Comparison of ENCODE assay signal across 8 cellular contexts in the genomic region with DNA sequence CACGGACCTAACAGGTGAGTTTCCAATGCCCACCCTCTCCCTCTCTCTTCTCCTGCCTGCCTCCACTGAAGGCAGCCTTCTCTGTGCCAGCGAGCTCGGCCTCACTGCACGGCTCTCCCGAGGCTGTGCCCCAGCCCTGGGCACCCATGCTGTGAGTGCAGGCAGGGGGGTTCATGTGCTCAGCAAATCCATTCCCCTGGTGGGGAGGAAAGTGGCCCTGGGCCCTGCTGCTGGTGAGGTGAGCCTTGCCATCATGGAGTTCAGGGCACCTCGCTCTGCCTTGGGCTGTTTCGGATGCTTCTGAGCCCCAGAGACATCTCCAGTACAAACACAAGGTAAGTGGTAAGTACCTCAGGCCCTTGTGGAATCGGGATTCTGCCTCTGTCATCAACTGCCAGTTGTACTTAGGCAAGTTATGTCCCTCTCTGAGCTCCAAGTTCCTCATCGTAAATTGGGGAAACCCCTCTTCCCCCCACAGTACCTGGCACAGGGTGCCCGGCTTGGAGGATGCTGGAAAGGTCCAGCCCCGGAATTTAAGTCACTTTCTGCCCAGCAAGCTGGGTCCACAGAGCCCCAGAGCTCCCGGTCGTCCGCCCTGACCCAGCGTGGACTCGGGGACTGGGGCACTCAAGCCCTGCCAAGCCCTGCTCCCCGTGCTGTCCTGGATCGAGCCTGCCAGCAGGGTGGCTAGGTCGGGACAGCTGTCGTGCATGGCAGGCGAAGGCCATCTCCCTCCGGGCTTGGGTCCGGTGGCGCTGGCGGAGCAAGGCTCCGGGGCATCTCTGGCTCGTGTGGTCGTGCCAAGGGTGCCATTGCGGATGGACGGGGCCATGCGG. TPM values are rescaled to one million over a fixed set of nuclear protein-coding genes. Genes with fewer than 3 reads are reported as not detected.
DNase-seq lines count a peak whose midpoint lies in the region; ATAC-seq and TF ChIP-seq lines count a peak whose summit lies in the region.

No MANE protein-coding gene starts in this region.

- H3K4me3 Mint-ChIP-seq in endothelial cell (ENCODE audit: unreplicated experiment) (peak overlapping the region; percentile 77), naive B cell (peak overlapping the region; percentile 82 to 94 (median 90))

- H3K36me3 Mint-ChIP-seq in endothelial cell (ENCODE audit: low read depth, unreplicated experiment) (peaks cover 2% of the 10 kb centered on the region), naive B cell (no peaks in the 10 kb centered on the region)

- peaks cover 11% of the 10 kb centered on the region for H3K27me3 Mint-ChIP-seq in endothelial cell (ENCODE audit: unreplicated experiment)
- no peaks in the 10 kb centered on the region for H3K27me3 Mint-ChIP-seq in naive B cell

- H3K9me3 Mint-ChIP-seq in endothelial cell (ENCODE audit: unreplicated experiment): no peaks in the 10 kb centered on the region
- H3K9me3 Mint-ChIP-seq in naive B cell: no peaks in the 10 kb centered on the region

- TF ChIP-seq CTCF in endothelial cell (IDR thresholded peaks at IDR 0.05; ENCODE audit: unreplicated experiment): no peak

- peak; percentile 43 for DNase-seq in NCI-H2227 (lab: John Stamatoyannopoulos, UW; ENCODE audit: unreplicated experiment)
- DNase-seq in NCI-H2227 treated with DMSO at 0.1 percent for 48 hours (lab: John Stamatoyannopoulos, UW): no peak
- DNase-seq in RPMI8226: peak; percentile 18
- DNase-seq in endothelial cell (ENCODE audit: low spot score): no peak
- peak; percentile 25 for DNase-seq in naive B cell
- no peak for DNase-seq in HuH-7.5 (ENCODE audit: low spot score)
- DNase-seq in OCI-M2 (lab: John Stamatoyannopoulos, UW; ENCODE audit: unreplicated experiment): no peak

- H3K27ac Mint-ChIP-seq in endothelial cell (ENCODE audit: unreplicated experiment) (no peak overlapping the region), naive B cell (peak overlapping the region; percentile 79 to 90 (median 85))

- H3K4me1 Mint-ChIP-seq in endothelial cell (ENCODE audit: unreplicated experiment) (no peaks in the 10 kb centered on the region), naive B cell (peaks cover 6 to 12% (median 12%) of the 10 kb centered on the region in 3 donors)

- ATAC-seq in HG02938 (IDR thresholded peaks at IDR 0.05; ENCODE audit: unreplicated experiment) (peak; percentile 20), naive B cell (ENCODE audit: low read depth in 2 of 2) (peak; percentile 19 to 25)

RNA-seq across cellular contexts. Expression of a gene that starts 0.7 kb away (rescaled TPM):
- total RNA-seq in endothelial cell (ENCODE audit: unreplicated experiment): 43.1 TPM
- polyA plus RNA-seq in naive B cell (ENCODE audit: low read depth in 6 of 6): 100 to 1,000 TPM in 1 of 6 donors, 10 to 100 TPM in 5; 57.7 to 121 (median 76.4) TPM

RNA-seq across cellular contexts. Expression of a gene that starts 41.4 kb away (rescaled TPM):
- total RNA-seq in endothelial cell (ENCODE audit: unreplicated experiment): 15.6 TPM
- 1 to 10 TPM in 5 of 6 donors, not detected in 1; 3.9 to 8.3 (median 4.4) TPM for polyA plus RNA-seq in naive B cell (ENCODE audit: low read depth in 6 of 6)

RNA-seq across cellular contexts. Expression of a gene that starts 41.7 kb away (rescaled TPM):
- total RNA-seq in endothelial cell (ENCODE audit: unreplicated experiment): 0.18 TPM
- polyA plus RNA-seq in naive B cell (ENCODE audit: low read depth in 6 of 6): under 1 TPM in 4 of 6 donors, not detected in 2; 0.30 to 0.84 (median 0.35) TPM

Comparison
In these comparisons a context has a peak if more than half of its experiments do, and no peak if none do; other contexts are left out.
1. DNase-seq: peak in NCI-H2227 (single experiment), RPMI8226 (single experiment) and naive B cell (single experiment); none in NCI-H2227 treated with DMSO at 0.1 percent for 48 hours (single experiment), endothelial cell (single experiment), HuH-7.5 (single experiment) and OCI-M2 (single experiment).